Comparison of ENCODE assay signal across 20 cellular contexts in the genomic region with DNA sequence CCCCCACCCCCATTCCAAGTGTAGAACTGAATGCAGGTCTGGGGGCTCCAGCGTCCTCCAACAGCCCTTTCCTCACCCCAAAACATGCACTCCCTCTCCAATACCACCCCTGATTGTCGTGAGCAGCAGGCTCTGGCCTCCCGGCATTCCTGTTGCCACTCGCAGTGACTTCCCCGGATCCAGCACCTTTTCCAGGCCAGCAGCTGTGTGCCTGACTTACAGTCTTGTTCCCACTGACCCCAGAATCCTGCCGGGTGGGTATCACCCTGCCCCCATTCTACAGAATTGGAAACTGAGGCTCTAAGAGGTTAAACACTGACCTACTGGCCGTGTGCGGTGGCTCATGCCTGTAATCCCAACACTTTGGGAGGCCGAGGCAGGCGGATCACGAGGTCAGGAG.
"Had no signal": no experiment of that assay in that cellular context is flagged by ENCODE, and none has a peak within 500 bp of the region (broad histone marks: within the 10 kb centered on the region; RNA-seq: fewer than 3 reads in every experiment).

No MANE protein-coding gene starts in this region.

- ATAC-seq: activated T-cell treated with anti-CD3 and anti-CD28 coated beads, Interleukin-2, amount 50 U/mL, for 72 hours; foreskin keratinocyte; psoas muscle; stimulated activated naive B cell treated with anti-CD40 and anti-IgM and Interleukin-4, amounts not matched to agents 10 μg/mL and 1 μg/mL and 100 μg/mL, for 72 hours had no signal

- H3K27ac ChIP-seq: cardiac muscle cell, foreskin keratinocyte, psoas muscle, SJSA1, skin epidermis, thoracic aorta had no signal

- DNase-seq: activated CD4-positive, alpha-beta memory T cell treated with anti-CD3 and anti-CD28 coated beads, Interleukin-2, amount 10 ng/mL, durations not matched to agents 7 days and 5 days; activated CD4-positive, alpha-beta T cell treated with anti-CD3 and anti-CD28 coated beads, Interleukin-2, amount 10 ng/mL, durations not matched to agents 24 days and 14 days; activated CD4-positive, CD25-positive, alpha-beta regulatory T cell; activated effector memory CD4-positive, alpha-beta T cell treated with Interleukin-2 at 50 U/mL for 16 hours; activated naive CD4-positive, alpha-beta T cell treated with anti-CD3 and anti-CD28 coated beads for 36 hours; activated T-cell treated with anti-CD3 and anti-CD28 coated beads, Interleukin-2, amount 50 U/mL, for 72 hours; effector CD4-positive, alpha-beta T cell; foreskin keratinocyte; naive B cell; stimulated activated CD4-positive, alpha-beta T cell treated with anti-CD3 and anti-CD28 coated beads, Interleukin-15, amount 100 ng/mL, for 24 hours; stimulated activated naive B cell treated with anti-CD40 and anti-IgM and Interleukin-4, amounts not matched to agents 10 μg/mL and 1 μg/mL and 100 μg/mL, for 72 hours; T-helper 9 cell had no signal

- H3K9me3 ChIP-seq: psoas muscle, SJSA1, thoracic aorta had no signal

- H3K36me3 ChIP-seq: cardiac muscle cell, SJSA1, thoracic aorta had no signal

- H3K9me3 Mint-ChIP-seq: activated CD4-positive, alpha-beta memory T cell treated with anti-CD3 and anti-CD28 coated beads, Interleukin-2, amount 10 ng/mL, durations not matched to agents 7 days and 5 days; type B pancreatic cell had no signal

- H3K4me1 ChIP-seq: foreskin keratinocyte, psoas muscle, SJSA1 had no signal

- H3K36me3 Mint-ChIP-seq: stimulated activated naive B cell treated with anti-CD40 and anti-IgM and Interleukin-4, amounts not matched to agents 10 μg/mL and 1 μg/mL and 100 μg/mL, for 72 hours; type B pancreatic cell had no signal

- H3K27me3 ChIP-seq: cardiac muscle cell, foreskin keratinocyte had no signal

- H3K27ac Mint-ChIP-seq: activated CD4-positive, alpha-beta memory T cell treated with anti-CD3 and anti-CD28 coated beads, Interleukin-2, amount 10 ng/mL, durations not matched to agents 7 days and 5 days; activated CD4-positive, alpha-beta T cell treated with anti-CD3 and anti-CD28 coated beads, Interleukin-2, amount 10 ng/mL, durations not matched to agents 24 days and 14 days; activated naive CD4-positive, alpha-beta T cell treated with anti-CD3 and anti-CD28 coated beads for 36 hours; activated T-cell treated with anti-CD3 and anti-CD28 coated beads, Interleukin-2, amount 50 U/mL, for 72 hours; dendritic cell treated with granulocyte-macrophage colony-stimulating factor and Interleukin-4, amounts not matched to agents 40 ng/mL and 50 ng/mL, for 4 days; stimulated activated naive B cell treated with anti-CD40 and anti-IgM and Interleukin-4, amounts not matched to agents 10 μg/mL and 1 μg/mL and 100 μg/mL, for 72 hours; type B pancreatic cell had no signal

- H3K27me3 Mint-ChIP-seq: activated CD4-positive, alpha-beta memory T cell treated with anti-CD3 and anti-CD28 coated beads, Interleukin-2, amount 10 ng/mL, durations not matched to agents 7 days and 5 days had no signal

- H3K4me3 Mint-ChIP-seq: activated CD4-positive, alpha-beta memory T cell treated with anti-CD3 and anti-CD28 coated beads, Interleukin-2, amount 10 ng/mL, durations not matched to agents 7 days and 5 days; activated CD4-positive, alpha-beta T cell treated with anti-CD3 and anti-CD28 coated beads, Interleukin-2, amount 10 ng/mL, durations not matched to agents 24 days and 14 days; activated naive CD4-positive, alpha-beta T cell treated with anti-CD3 and anti-CD28 coated beads for 36 hours; activated T-cell treated with anti-CD3 and anti-CD28 coated beads, Interleukin-2, amount 50 U/mL, for 72 hours; dendritic cell treated with granulocyte-macrophage colony-stimulating factor and Interleukin-4, amounts not matched to agents 40 ng/mL and 50 ng/mL, for 4 days; stimulated activated naive B cell treated with anti-CD40 and anti-IgM and Interleukin-4, amounts not matched to agents 10 μg/mL and 1 μg/mL and 100 μg/mL, for 72 hours; type B pancreatic cell had no signal

- H3K4me3 ChIP-seq: cardiac muscle cell, lung, psoas muscle, SJSA1, skin epidermis, thoracic aorta had no signal

- H3K4me1 Mint-ChIP-seq: activated CD4-positive, alpha-beta memory T cell treated with anti-CD3 and anti-CD28 coated beads, Interleukin-2, amount 10 ng/mL, durations not matched to agents 7 days and 5 days; activated CD4-positive, alpha-beta T cell treated with anti-CD3 and anti-CD28 coated beads, Interleukin-2, amount 10 ng/mL, durations not matched to agents 24 days and 14 days; naive B cell; stimulated activated naive B cell treated with anti-CD40 and anti-IgM and Interleukin-4, amounts not matched to agents 10 μg/mL and 1 μg/mL and 100 μg/mL, for 72 hours had no signal
